Comparison of ENCODE assay signal across 31 cellular contexts in genomic region chr16:12760819-12761611, GRCh38.
"Had no signal": no experiment of that assay in that cellular context is flagged by ENCODE, and none has a peak within 500 bp of the region (broad histone marks: within the 10 kb centered on the region; RNA-seq: fewer than 3 reads in every experiment).

No MANE protein-coding gene starts in this region.

- H3K9me3 Mint-ChIP-seq: activated naive CD4-positive, alpha-beta T cell treated with anti-CD3 and anti-CD28 coated beads, Interleukin-2, amount 10 ng/mL, durations not matched to agents 7 days and 5 days; activated T-cell treated with anti-CD3 and anti-CD28 coated beads, Interleukin-2, amount 50 U/mL, for 4 hours; activated T-helper 1 cell treated with anti-CD3 and anti-CD28 coated beads, Interleukin-12 subunit alpha, Interleukin-12 subunit beta, Interleukin-2, Interleukin-4 antibody, amounts not matched to agents 30 ng/mL and 10 ng/mL and 1 ng/mL, durations not matched to agents 14 hours and 24 hours and 36 hours had no signal

- H3K27me3 Mint-ChIP-seq: activated naive CD4-positive, alpha-beta T cell treated with anti-CD3 and anti-CD28 coated beads, Interleukin-2, amount 10 ng/mL, durations not matched to agents 7 days and 5 days; activated naive CD8-positive, alpha-beta T cell had no signal

- H3K27ac Mint-ChIP-seq: activated CD8-positive, alpha-beta T cell treated with anti-CD3 and anti-CD28 coated beads, Interleukin-2, amount 10 ng/mL, durations not matched to agents 7 days and 5 days; activated naive CD4-positive, alpha-beta T cell treated with anti-CD3 and anti-CD28 coated beads, Interleukin-2, amount 10 ng/mL, durations not matched to agents 7 days and 5 days; activated naive CD8-positive, alpha-beta T cell; activated T-helper 1 cell treated with anti-CD3 and anti-CD28 coated beads, Interleukin-12 subunit alpha, Interleukin-12 subunit beta, Interleukin-2, Interleukin-4 antibody, amounts not matched to agents 30 ng/mL and 10 ng/mL and 1 ng/mL, durations not matched to agents 14 hours and 24 hours and 36 hours had no signal

- H3K4me3 Mint-ChIP-seq: activated CD8-positive, alpha-beta T cell treated with anti-CD3 and anti-CD28 coated beads, Interleukin-2, amount 10 ng/mL, durations not matched to agents 7 days and 5 days; activated naive CD4-positive, alpha-beta T cell treated with anti-CD3 and anti-CD28 coated beads, Interleukin-2, amount 10 ng/mL, durations not matched to agents 7 days and 5 days; activated naive CD8-positive, alpha-beta T cell; activated T-cell treated with anti-CD3 and anti-CD28 coated beads, Interleukin-2, amount 50 U/mL, for 4 hours; activated T-helper 1 cell treated with anti-CD3 and anti-CD28 coated beads, Interleukin-12 subunit alpha, Interleukin-12 subunit beta, Interleukin-2, Interleukin-4 antibody, amounts not matched to agents 30 ng/mL and 10 ng/mL and 1 ng/mL, durations not matched to agents 14 hours and 24 hours and 36 hours had no signal

- DNase-seq: activated CD4-positive, alpha-beta T cell treated with anti-CD3 and anti-CD28 coated beads for 1 hour; activated CD4-positive, alpha-beta T cell treated with anti-CD3 and anti-CD28 coated beads for 48 hours; activated CD4-positive, alpha-beta T cell treated with anti-CD3 and anti-CD28 coated beads, Interleukin-2, amount 50 U/mL, for 48 hours; activated CD4-positive, CD25-positive, alpha-beta regulatory T cell; activated CD8-positive, alpha-beta T cell treated with anti-CD3 and anti-CD28 coated beads, Interleukin-2, amount 10 ng/mL, durations not matched to agents 7 days and 5 days; activated naive CD4-positive, alpha-beta T cell treated with anti-CD3 and anti-CD28 coated beads, Interleukin-2, amount 10 ng/mL, durations not matched to agents 7 days and 5 days; activated T-cell treated with anti-CD3 and anti-CD28 coated beads for 4 hours; activated T-cell treated with anti-CD3 and anti-CD28 coated beads, Interleukin-2, amount 50 U/mL, for 4 hours; amniotic stem cell; aorta; brain microvascular endothelial cell; central memory CD4-positive, alpha-beta T cell; Karpas-422; KBM-7; NCI-H1048; NCI-H1105 treated with DMSO at 0.1 percent for 48 hours; NCI-H1436; NCI-H1694; NCI-H1930; NCI-H2081 treated with DMSO at 0.1 percent for 48 hours; NCI-H226; NCI-H524 treated with DMSO at 0.1 percent for 48 hours; OCI-M1; Right ventricle myocardium superior; SW 1271; T-helper 1 cell; T-helper 2 cell; T-helper 9 cell; WERI-Rb-1 had no signal

- H3K36me3 ChIP-seq: brain microvascular endothelial cell, WERI-Rb-1 had no signal

- H3K27me3 ChIP-seq: brain microvascular endothelial cell had no signal

- ATAC-seq: activated CD8-positive, alpha-beta T cell treated with anti-CD3 and anti-CD28 coated beads, Interleukin-2, amount 10 ng/mL, durations not matched to agents 7 days and 5 days; activated T-cell treated with anti-CD3 and anti-CD28 coated beads, Interleukin-2, amount 50 U/mL, for 4 hours had no signal

- H3K27ac ChIP-seq: brain microvascular endothelial cell, WERI-Rb-1 had no signal
